In genomic region chr6:150209415-150209814, GRCh38 we compare ENCODE assay signal across 1 cellular context.
TF ChIP-seq lines count a peak whose summit lies in the region.

No MANE protein-coding gene starts in this region.

TF ChIP-seq in K562, 482 proteins besides CTCF, POLR2A, EP300 and RAD21 (continued from another document):
- TF ChIP-seq, protein P1, sequence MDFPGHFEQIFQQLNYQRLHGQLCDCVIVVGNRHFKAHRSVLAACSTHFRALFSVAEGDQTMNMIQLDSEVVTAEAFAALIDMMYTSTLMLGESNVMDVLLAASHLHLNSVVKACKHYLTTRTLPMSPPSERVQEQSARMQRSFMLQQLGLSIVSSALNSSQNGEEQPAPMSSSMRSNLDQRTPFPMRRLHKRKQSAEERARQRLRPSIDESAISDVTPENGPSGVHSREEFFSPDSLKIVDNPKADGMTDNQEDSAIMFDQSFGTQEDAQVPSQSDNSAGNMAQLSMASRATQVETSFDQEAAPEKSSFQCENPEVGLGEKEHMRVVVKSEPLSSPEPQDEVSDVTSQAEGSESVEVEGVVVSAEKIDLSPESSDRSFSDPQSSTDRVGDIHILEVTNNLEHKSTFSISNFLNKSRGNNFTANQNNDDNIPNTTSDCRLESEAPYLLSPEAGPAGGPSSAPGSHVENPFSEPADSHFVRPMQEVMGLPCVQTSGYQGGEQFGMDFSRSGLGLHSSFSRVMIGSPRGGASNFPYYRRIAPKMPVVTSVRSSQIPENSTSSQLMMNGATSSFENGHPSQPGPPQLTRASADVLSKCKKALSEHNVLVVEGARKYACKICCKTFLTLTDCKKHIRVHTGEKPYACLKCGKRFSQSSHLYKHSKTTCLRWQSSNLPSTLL (IDR thresholded peaks at IDR 0.05), result 0 out of 2 replicates have a peak, but pooled peaks have one; percentile 14
- TF ChIP-seq HDAC1 (IDR thresholded peaks at IDR 0.05) (peak in 1 of 2 experiments; percentile 45; a peak in 1 of 4 replicates), ZNF41 (CRISPR knock-in tag; conservative IDR thresholded peaks at IDR 0.05) (no peak), SIN3A (IDR thresholded peaks at IDR 0.05; ENCODE audit: borderline replicate concordance in 2 of 2, control insufficient read depth in 1 of 2, low read depth in 2 of 2, low read length in 2 of 2) (no peak), MYBL2 (IDR thresholded peaks at IDR 0.05; ENCODE audit: low read depth) (peak; percentile 52; the same call in 1 of the 2 replicates), MYBL2 (CRISPR knock-in tag; IDR thresholded peaks at IDR 0.05; ENCODE audit: borderline replicate concordance) (no peak), POLR2B (IDR thresholded peaks at IDR 0.05; ENCODE audit: low read depth, partially characterized antibody) (peak; percentile 25), ZBTB11 (CRISPR knock-in tag; IDR thresholded peaks at IDR 0.05) (no peak), NCOA2 (IDR thresholded peaks at IDR 0.05; ENCODE audit: partially characterized antibody in 2 of 2) (no peak), GATA2 (CRISPR knock-in tag; IDR thresholded peaks at IDR 0.05) (no peak), GATAD2B (IDR thresholded peaks at IDR 0.05; ENCODE audit: borderline replicate concordance) (no peak), CBX2 (IDR thresholded peaks at IDR 0.05; ENCODE audit: insufficient read depth, low read length, poor library complexity, severe bottlenecking) (no peak), PURB (CRISPR knock-in tag; IDR thresholded peaks at IDR 0.05; ENCODE audit: low read depth) (no peak), CREM (IDR thresholded peaks at IDR 0.05; ENCODE audit: low read depth) (no peak), POLR3G (IDR thresholded peaks at IDR 0.05; ENCODE audit: extremely low read depth, insufficient read length, insufficient replicate concordance) (no peak), HIVEP1 (CRISPR knock-in tag; IDR thresholded peaks at IDR 0.05) (no peak)
- TF ChIP-seq, protein P2, sequence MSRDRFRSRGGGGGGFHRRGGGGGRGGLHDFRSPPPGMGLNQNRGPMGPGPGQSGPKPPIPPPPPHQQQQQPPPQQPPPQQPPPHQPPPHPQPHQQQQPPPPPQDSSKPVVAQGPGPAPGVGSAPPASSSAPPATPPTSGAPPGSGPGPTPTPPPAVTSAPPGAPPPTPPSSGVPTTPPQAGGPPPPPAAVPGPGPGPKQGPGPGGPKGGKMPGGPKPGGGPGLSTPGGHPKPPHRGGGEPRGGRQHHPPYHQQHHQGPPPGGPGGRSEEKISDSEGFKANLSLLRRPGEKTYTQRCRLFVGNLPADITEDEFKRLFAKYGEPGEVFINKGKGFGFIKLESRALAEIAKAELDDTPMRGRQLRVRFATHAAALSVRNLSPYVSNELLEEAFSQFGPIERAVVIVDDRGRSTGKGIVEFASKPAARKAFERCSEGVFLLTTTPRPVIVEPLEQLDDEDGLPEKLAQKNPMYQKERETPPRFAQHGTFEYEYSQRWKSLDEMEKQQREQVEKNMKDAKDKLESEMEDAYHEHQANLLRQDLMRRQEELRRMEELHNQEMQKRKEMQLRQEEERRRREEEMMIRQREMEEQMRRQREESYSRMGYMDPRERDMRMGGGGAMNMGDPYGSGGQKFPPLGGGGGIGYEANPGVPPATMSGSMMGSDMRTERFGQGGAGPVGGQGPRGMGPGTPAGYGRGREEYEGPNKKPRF (IDR thresholded peaks at IDR 0.05; ENCODE audit: low read depth, low read length), result no peak
- TF ChIP-seq, protein P3, sequence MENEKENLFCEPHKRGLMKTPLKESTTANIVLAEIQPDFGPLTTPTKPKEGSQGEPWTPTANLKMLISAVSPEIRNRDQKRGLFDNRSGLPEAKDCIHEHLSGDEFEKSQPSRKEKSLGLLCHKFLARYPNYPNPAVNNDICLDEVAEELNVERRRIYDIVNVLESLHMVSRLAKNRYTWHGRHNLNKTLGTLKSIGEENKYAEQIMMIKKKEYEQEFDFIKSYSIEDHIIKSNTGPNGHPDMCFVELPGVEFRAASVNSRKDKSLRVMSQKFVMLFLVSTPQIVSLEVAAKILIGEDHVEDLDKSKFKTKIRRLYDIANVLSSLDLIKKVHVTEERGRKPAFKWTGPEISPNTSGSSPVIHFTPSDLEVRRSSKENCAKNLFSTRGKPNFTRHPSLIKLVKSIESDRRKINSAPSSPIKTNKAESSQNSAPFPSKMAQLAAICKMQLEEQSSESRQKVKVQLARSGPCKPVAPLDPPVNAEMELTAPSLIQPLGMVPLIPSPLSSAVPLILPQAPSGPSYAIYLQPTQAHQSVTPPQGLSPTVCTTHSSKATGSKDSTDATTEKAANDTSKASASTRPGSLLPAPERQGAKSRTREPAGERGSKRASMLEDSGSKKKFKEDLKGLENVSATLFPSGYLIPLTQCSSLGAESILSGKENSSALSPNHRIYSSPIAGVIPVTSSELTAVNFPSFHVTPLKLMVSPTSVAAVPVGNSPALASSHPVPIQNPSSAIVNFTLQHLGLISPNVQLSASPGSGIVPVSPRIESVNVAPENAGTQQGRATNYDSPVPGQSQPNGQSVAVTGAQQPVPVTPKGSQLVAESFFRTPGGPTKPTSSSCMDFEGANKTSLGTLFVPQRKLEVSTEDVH (IDR thresholded peaks at IDR 0.05; ENCODE audit: low read depth, partially characterized antibody), result no peak
- TF ChIP-seq, protein P4, sequence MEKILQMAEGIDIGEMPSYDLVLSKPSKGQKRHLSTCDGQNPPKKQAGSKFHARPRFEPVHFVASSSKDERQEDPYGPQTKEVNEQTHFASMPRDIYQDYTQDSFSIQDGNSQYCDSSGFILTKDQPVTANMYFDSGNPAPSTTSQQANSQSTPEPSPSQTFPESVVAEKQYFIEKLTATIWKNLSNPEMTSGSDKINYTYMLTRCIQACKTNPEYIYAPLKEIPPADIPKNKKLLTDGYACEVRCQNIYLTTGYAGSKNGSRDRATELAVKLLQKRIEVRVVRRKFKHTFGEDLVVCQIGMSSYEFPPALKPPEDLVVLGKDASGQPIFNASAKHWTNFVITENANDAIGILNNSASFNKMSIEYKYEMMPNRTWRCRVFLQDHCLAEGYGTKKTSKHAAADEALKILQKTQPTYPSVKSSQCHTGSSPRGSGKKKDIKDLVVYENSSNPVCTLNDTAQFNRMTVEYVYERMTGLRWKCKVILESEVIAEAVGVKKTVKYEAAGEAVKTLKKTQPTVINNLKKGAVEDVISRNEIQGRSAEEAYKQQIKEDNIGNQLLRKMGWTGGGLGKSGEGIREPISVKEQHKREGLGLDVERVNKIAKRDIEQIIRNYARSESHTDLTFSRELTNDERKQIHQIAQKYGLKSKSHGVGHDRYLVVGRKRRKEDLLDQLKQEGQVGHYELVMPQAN (IDR thresholded peaks at IDR 0.05; ENCODE audit: borderline replicate concordance), result peak; percentile 39; the same call in 1 of the 2 replicates
- TF ChIP-seq, protein P5, sequence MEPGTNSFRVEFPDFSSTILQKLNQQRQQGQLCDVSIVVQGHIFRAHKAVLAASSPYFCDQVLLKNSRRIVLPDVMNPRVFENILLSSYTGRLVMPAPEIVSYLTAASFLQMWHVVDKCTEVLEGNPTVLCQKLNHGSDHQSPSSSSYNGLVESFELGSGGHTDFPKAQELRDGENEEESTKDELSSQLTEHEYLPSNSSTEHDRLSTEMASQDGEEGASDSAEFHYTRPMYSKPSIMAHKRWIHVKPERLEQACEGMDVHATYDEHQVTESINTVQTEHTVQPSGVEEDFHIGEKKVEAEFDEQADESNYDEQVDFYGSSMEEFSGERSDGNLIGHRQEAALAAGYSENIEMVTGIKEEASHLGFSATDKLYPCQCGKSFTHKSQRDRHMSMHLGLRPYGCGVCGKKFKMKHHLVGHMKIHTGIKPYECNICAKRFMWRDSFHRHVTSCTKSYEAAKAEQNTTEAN (CRISPR knock-in tag; IDR thresholded peaks at IDR 0.05), result no peak
